In genomic region chr7:38438938-38439337, GRCh38 we compare ENCODE assay signal across 20 cellular contexts.
"Had no signal": no experiment of that assay in that cellular context is flagged by ENCODE, and none has a peak within 500 bp of the region (broad histone marks: within the 10 kb centered on the region; RNA-seq: fewer than 3 reads in every experiment).

No MANE protein-coding gene starts in this region.

- H3K4me1 Mint-ChIP-seq: endodermal cell had no signal

- H3K4me1 ChIP-seq: gastrocnemius medialis, psoas muscle, SJSA1, suprapubic skin, upper lobe of left lung had no signal

- ATAC-seq: gastrocnemius medialis, left lobe of liver, natural killer cell, psoas muscle, right cardiac atrium had no signal

- H3K36me3 Mint-ChIP-seq: natural killer cell had no signal

- H3K4me3 Mint-ChIP-seq: activated naive CD4-positive, alpha-beta T cell treated with anti-CD3 and anti-CD28 coated beads for 36 hours; endodermal cell; natural killer cell; T-helper 1 cell treated with Interleukin-12 subunit alpha and Interleukin-12 subunit beta and Interleukin-4 antibody, amounts not matched to agents 30 μg/mL and 1 μg/mL, for 36 hours had no signal

- H3K36me3 ChIP-seq: gastrocnemius medialis, ovary, SJSA1, suprapubic skin, upper lobe of left lung had no signal

- H3K27ac Mint-ChIP-seq: activated naive CD4-positive, alpha-beta T cell treated with anti-CD3 and anti-CD28 coated beads for 36 hours; endodermal cell; natural killer cell; T-helper 1 cell treated with Interleukin-12 subunit alpha and Interleukin-12 subunit beta and Interleukin-4 antibody, amounts not matched to agents 30 μg/mL and 1 μg/mL, for 36 hours had no signal

- H3K9me3 ChIP-seq: gastrocnemius medialis, ovary, psoas muscle, SJSA1, suprapubic skin, upper lobe of left lung had no signal

- DNase-seq: activated CD8-positive, alpha-beta memory T cell treated with anti-CD3 and anti-CD28 coated beads for 24 hours; activated CD8-positive, alpha-beta memory T cell treated with anti-CD3 and anti-CD28 coated beads, Interleukin-2, amount 50 U/mL, for 48 hours; activated naive CD4-positive, alpha-beta T cell treated with anti-CD3 and anti-CD28 coated beads for 36 hours; amygdala; central memory CD4-positive, alpha-beta T cell; endodermal cell; erythroblast; gastrocnemius medialis; head of caudate nucleus; natural killer cell; ovary; psoas muscle; right cardiac atrium; stimulated activated naive CD4-positive, alpha-beta T cell treated with Interleukin-2 at 50 U/mL for 16 hours; upper lobe of left lung had no signal

- H3K9me3 Mint-ChIP-seq: endodermal cell; natural killer cell; T-helper 1 cell treated with Interleukin-12 subunit alpha and Interleukin-12 subunit beta and Interleukin-4 antibody, amounts not matched to agents 30 μg/mL and 1 μg/mL, for 36 hours had no signal

- H3K4me3 ChIP-seq: gastrocnemius medialis, lung, ovary, psoas muscle, SJSA1, suprapubic skin, upper lobe of left lung had no signal

- H3K27ac ChIP-seq: gastrocnemius medialis, ovary, psoas muscle, SJSA1, suprapubic skin, upper lobe of left lung had no signal
